ENCODE assay signal across 1 cellular context in genomic region chr2:226800941-226801784, GRCh38.
TF ChIP-seq lines count a peak whose summit lies in the region.

No MANE protein-coding gene starts in this region.

TF ChIP-seq in A549, 52 proteins besides CTCF, POLR2A, EP300 and RAD21 (continued from another document):
- no peak for TF ChIP-seq REST (IDR thresholded peaks at IDR 0.05)
- no peak for TF ChIP-seq ZSCAN20 (CRISPR knock-in tag; IDR thresholded peaks at IDR 0.05)
- TF ChIP-seq ATOH8 (CRISPR knock-in tag; IDR thresholded peaks at IDR 0.05; ENCODE audit: low read depth), result no peak
- no peak for TF ChIP-seq CBX2 (IDR thresholded peaks at IDR 0.05; ENCODE audit: borderline replicate concordance, low read depth)
- TF ChIP-seq BCL3 (IDR thresholded peaks at IDR 0.05), result 0 out of 3 replicates have a peak, but pooled peaks have one; percentile 58
- TF ChIP-seq FOSL2 (IDR thresholded peaks at IDR 0.05), result no peak
- TF ChIP-seq FOSL2 (CRISPR knock-in tag; IDR thresholded peaks at IDR 0.05), result no peak
- TF ChIP-seq MAX (IDR thresholded peaks at IDR 0.05), result peak; percentile 68; the same call in 1 of the 2 replicates
- 0 out of 2 replicates have a peak, but pooled peaks have one; percentile 20 for TF ChIP-seq E2F6 (IDR thresholded peaks at IDR 0.05; ENCODE audit: borderline replicate concordance, low read depth)
- no peak for TF ChIP-seq ZFP36 (IDR thresholded peaks at IDR 0.05; ENCODE audit: borderline replicate concordance, partially characterized antibody)
- no peak for TF ChIP-seq ZC3H11A (IDR thresholded peaks at IDR 0.05)
- TF ChIP-seq MYC (IDR thresholded peaks at IDR 0.05; ENCODE audit: borderline replicate concordance, low read length), result no peak
- TF ChIP-seq MAFK (IDR thresholded peaks at IDR 0.05; ENCODE audit: partially characterized antibody), result peak; percentile 56
- TF ChIP-seq JUN (IDR thresholded peaks at IDR 0.05), result peak in 1 of 2 experiments; percentile 60; a peak in 3 of 5 replicates
- no peak for TF ChIP-seq EHMT2 (IDR thresholded peaks at IDR 0.05; ENCODE audit: low read depth)
- no peak for TF ChIP-seq HOXA7 (CRISPR knock-in tag; IDR thresholded peaks at IDR 0.05)
- no peak for TF ChIP-seq HMGXB4 (CRISPR knock-in tag; IDR thresholded peaks at IDR 0.05; ENCODE audit: borderline replicate concordance)
- no peak for TF ChIP-seq RARB (CRISPR knock-in tag; IDR thresholded peaks at IDR 0.05)
- TF ChIP-seq HDAC2 (IDR thresholded peaks at IDR 0.05), result no peak
- no peak for TF ChIP-seq NR3C1 (IDR thresholded peaks at IDR 0.05)
- TF ChIP-seq RNF2 (IDR thresholded peaks at IDR 0.05; ENCODE audit: borderline replicate concordance, low read depth), result no peak
- TF ChIP-seq POLR2AphosphoS2 (conservative IDR thresholded peaks at IDR 0.05; ENCODE audit: low read length), result no peak
- TF ChIP-seq NPAS2 (CRISPR knock-in tag; IDR thresholded peaks at IDR 0.05; ENCODE audit: borderline replicate concordance), result no peak
- no peak for TF ChIP-seq FOXS1 (CRISPR knock-in tag; IDR thresholded peaks at IDR 0.05)
- no peak for TF ChIP-seq SREBF2 (IDR thresholded peaks at IDR 0.05)
- TF ChIP-seq TFCP2L1 (CRISPR knock-in tag; IDR thresholded peaks at IDR 0.05), result no peak
- peak; percentile 95 for TF ChIP-seq PBX3 (IDR thresholded peaks at IDR 0.05)
- no peak for TF ChIP-seq SMC3 (IDR thresholded peaks at IDR 0.05)
- no peak for TF ChIP-seq TP53 (CRISPR knock-in tag; IDR thresholded peaks at IDR 0.05)
- no peak for TF ChIP-seq RFX5 (IDR thresholded peaks at IDR 0.05)
- TF ChIP-seq ZNF302 (CRISPR knock-in tag; IDR thresholded peaks at IDR 0.05), result no peak
- TF ChIP-seq CEBPB (IDR thresholded peaks at IDR 0.05), result no peak
- no peak for TF ChIP-seq MAZ (IDR thresholded peaks at IDR 0.05; ENCODE audit: borderline replicate concordance, low read depth, low read length)
- TF ChIP-seq GATA3 (IDR thresholded peaks at IDR 0.05; ENCODE audit: borderline replicate concordance), result no peak
- no peak for TF ChIP-seq EHF (CRISPR knock-in tag; IDR thresholded peaks at IDR 0.05)
- TF ChIP-seq HOXB5 (CRISPR knock-in tag; IDR thresholded peaks at IDR 0.05), result no peak
- TF ChIP-seq KDM1A (IDR thresholded peaks at IDR 0.05; ENCODE audit: low read depth), result no peak
- TF ChIP-seq HES2 (IDR thresholded peaks at IDR 0.05), result no peak
- no peak for TF ChIP-seq NFE2L2 (conservative IDR thresholded peaks at IDR 0.05; ENCODE audit: low read length)
- no peak for TF ChIP-seq CHD2 (IDR thresholded peaks at IDR 0.05; ENCODE audit: low read length, partially characterized antibody)
- TF ChIP-seq CBX8 (IDR thresholded peaks at IDR 0.05), result no peak
- TF ChIP-seq BHLHE40 (IDR thresholded peaks at IDR 0.05; ENCODE audit: low read depth, low read length), result 0 out of 2 replicates have a peak, but pooled peaks have one; percentile 21
- TF ChIP-seq ESRRA (IDR thresholded peaks at IDR 0.05; ENCODE audit: borderline replicate concordance, low read length), result no peak
- TF ChIP-seq CHD4 (IDR thresholded peaks at IDR 0.05; ENCODE audit: borderline replicate concordance), result no peak
- no peak for TF ChIP-seq ELK1 (IDR thresholded peaks at IDR 0.05; ENCODE audit: low read depth, low read length)
- TF ChIP-seq JUNB (IDR thresholded peaks at IDR 0.05), result no peak
- no peak for TF ChIP-seq HEYL (CRISPR knock-in tag; IDR thresholded peaks at IDR 0.05)
- TF ChIP-seq PHF8 (IDR thresholded peaks at IDR 0.05; ENCODE audit: borderline replicate concordance, low read depth), result no peak
- no peak for TF ChIP-seq FOSB (CRISPR knock-in tag; IDR thresholded peaks at IDR 0.05)
- TF ChIP-seq KDM5A (IDR thresholded peaks at IDR 0.05), result no peak
